26 cellular contexts compared by ENCODE assay signal in the genomic region with DNA sequence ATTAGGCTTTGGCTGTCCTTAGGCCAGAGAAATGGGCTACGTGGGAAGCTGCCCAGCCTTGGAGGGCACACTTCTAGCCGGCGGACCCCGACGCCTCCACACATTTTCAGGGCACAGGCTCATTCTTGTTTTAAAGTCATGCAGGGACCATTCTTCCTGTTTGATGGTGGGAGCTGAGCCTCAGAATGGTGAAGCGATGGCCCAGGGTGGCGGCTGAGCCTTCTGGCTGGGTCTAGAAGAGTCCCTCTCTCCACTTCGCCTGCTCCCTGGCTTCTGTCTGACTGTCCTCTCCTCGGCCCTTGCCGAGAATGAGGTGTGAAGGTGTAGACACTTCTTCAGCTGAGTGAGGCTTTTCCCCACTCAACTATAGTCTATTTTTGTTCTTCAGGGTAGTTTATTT.
"Had no signal": no experiment of that assay in that cellular context is flagged by ENCODE, and none has a peak within 500 bp of the region (broad histone marks: within the 10 kb centered on the region; RNA-seq: fewer than 3 reads in every experiment).

No MANE protein-coding gene starts in this region.

- H3K4me3 ChIP-seq: body of pancreas, SJSA1 had no signal

- FAIRE-seq: bronchial epithelial cell had no signal

- H3K27me3 ChIP-seq: body of pancreas, SJSA1 had no signal

- H3K4me3 Mint-ChIP-seq: activated CD8-positive, alpha-beta T cell treated with anti-CD3 and anti-CD28 coated beads for 36 hours; activated T-cell treated with anti-CD3 and anti-CD28 coated beads, Interleukin-2, amount 50 U/mL, for 4 hours; activated T-helper 17 cell treated with anti-CD3 and anti-CD28 coated beads, Interleukin-2, amount 50 U/mL, for 72 hours had no signal

- H3K4me1 ChIP-seq: body of pancreas, SJSA1 had no signal

- ATAC-seq: activated CD4-positive, CD25-positive, alpha-beta regulatory T cell treated with anti-CD3 and anti-CD28 coated beads, Interleukin-2, amount 50 U/mL, for 24 hours; activated CD8-positive, alpha-beta T cell treated with anti-CD3 and anti-CD28 coated beads for 36 hours; activated T-cell treated with anti-CD3 and anti-CD28 coated beads, Interleukin-2, amount 50 U/mL, for 4 hours; activated T-helper 17 cell treated with anti-CD3 and anti-CD28 coated beads, Interleukin-2, amount 50 U/mL, for 72 hours; body of pancreas; Panc1; SK-N-SH treated with all-trans-retinoic acid at 6 μM for 48 hours had no signal

- H3K9me3 ChIP-seq: body of pancreas, SJSA1 had no signal

- H3K27ac ChIP-seq: body of pancreas, SJSA1 had no signal

- H3K36me3 ChIP-seq: SJSA1 had no signal

- DNase-seq: activated CD4-positive, alpha-beta T cell treated with anti-CD3 and anti-CD28 coated beads for 4 hours; activated CD8-positive, alpha-beta T cell treated with anti-CD3 and anti-CD28 coated beads for 36 hours; activated naive CD4-positive, alpha-beta T cell treated with anti-CD3 and anti-CD28 coated beads, Interleukin-2, amount 50 U/mL, for 16 hours; activated T-cell treated with anti-CD3 and anti-CD28 coated beads, Interleukin-2, amount 50 U/mL, for 4 hours; aorta; body of pancreas; central memory CD4-positive, alpha-beta T cell; MM.1S; NCI-H1105; NCI-H1436; NCI-H1694 treated with DMSO at 0.1 percent for 48 hours; NCI-H2029 treated with DMSO at 0.1 percent for 48 hours; NCI-H345; NCI-H510A; NCI-H526 treated with DMSO at 0.1 percent for 48 hours; NK-92 treated with Interleukin-12 subunit alpha and Interleukin-12 subunit beta, amount 100 ng/mL, for 24 hours; OCI-M1; RPMI8226; SHP77; SW 1271 had no signal

- H3K27me3 Mint-ChIP-seq: activated CD8-positive, alpha-beta T cell treated with anti-CD3 and anti-CD28 coated beads for 36 hours; activated T-helper 17 cell treated with anti-CD3 and anti-CD28 coated beads, Interleukin-2, amount 50 U/mL, for 72 hours had no signal

- H3K9me3 Mint-ChIP-seq: activated CD8-positive, alpha-beta T cell treated with anti-CD3 and anti-CD28 coated beads for 36 hours; activated T-cell treated with anti-CD3 and anti-CD28 coated beads, Interleukin-2, amount 50 U/mL, for 4 hours; activated T-helper 17 cell treated with anti-CD3 and anti-CD28 coated beads, Interleukin-2, amount 50 U/mL, for 72 hours had no signal

- H3K27ac Mint-ChIP-seq: activated CD8-positive, alpha-beta T cell treated with anti-CD3 and anti-CD28 coated beads for 36 hours; activated T-helper 17 cell treated with anti-CD3 and anti-CD28 coated beads, Interleukin-2, amount 50 U/mL, for 72 hours had no signal
